17 cellular contexts compared by ENCODE assay signal in the genomic region with DNA sequence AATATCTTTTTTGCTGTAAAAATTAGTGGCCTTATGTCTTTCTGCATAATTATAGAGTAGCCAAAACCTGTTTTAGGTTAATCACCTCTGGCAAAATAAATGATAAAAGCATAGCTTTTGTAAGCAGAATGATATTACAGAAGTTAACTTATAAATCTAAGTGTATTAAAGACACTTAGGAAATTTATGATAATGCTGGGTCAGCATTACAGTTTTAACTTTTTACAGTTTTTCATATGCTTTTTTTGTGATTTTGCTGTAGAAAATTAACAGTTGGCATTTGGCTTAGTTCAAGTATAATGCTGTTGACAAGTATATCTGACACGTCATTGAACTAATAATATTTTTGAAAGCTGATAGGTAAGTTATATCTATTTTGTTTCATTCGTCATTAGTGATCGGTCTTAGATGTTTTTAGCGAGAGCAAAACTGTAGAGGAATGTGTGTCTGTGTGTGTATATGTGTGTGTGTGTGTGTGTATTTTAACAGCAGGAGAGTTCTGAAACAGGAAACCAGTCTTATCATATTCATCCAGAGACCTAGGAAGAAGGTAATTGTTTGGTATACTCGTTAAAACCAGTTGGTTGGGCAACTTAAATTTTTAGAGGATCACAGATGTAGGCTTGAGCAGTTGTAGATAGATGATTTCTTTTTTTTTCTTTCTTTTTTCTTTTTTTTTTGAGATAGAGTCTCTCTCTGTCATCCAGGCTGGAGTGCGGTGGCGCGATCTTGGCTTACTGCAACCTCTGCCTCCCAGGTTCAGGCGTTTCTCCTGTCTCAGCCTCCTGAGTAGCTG. TPM values are rescaled to one million over a fixed set of nuclear protein-coding genes. Genes with fewer than 3 reads are reported as not detected.
A peak's percentile ranks its signal among the peaks of the same experiment; 100 is the strongest.
DNase-seq lines count a peak whose midpoint lies in the region; ATAC-seq and TF ChIP-seq lines count a peak whose summit lies in the region.
"Had no signal": no experiment of that assay in that cellular context is flagged by ENCODE, and none has a peak within 500 bp of the region (broad histone marks: within the 10 kb centered on the region; RNA-seq: fewer than 3 reads in every experiment).

No MANE protein-coding gene starts in this region.

- H3K4me3 ChIP-seq in psoas muscle = peak overlapping the region; percentile 5
- H3K4me3 ChIP-seq: lower lobe of right lung, skin epidermis had no signal

- peak; percentile 14 for DNase-seq in NCI-H146 (lab: John Stamatoyannopoulos, UW)
- DNase-seq in NCI-H146 treated with DMSO at 0.1 percent for 48 hours (lab: John Stamatoyannopoulos, UW; ENCODE audit: unreplicated experiment) = no peak
- peak; percentile 93 for DNase-seq in OCI-M1 (lab: John Stamatoyannopoulos, UW)
- peak; percentile 44 to 45 for DNase-seq in dermis microvascular lymphatic vessel endothelial cell (ENCODE audit: low read depth in 2 of 2)
- no peak for DNase-seq in psoas muscle
- no peak for DNase-seq in SIG-M5 treated with dmso at 0.1 percent for 504 hours (lab: John Stamatoyannopoulos, UW; ENCODE audit: unreplicated experiment)
- DNase-seq: 8988T; activated naive CD4-positive, alpha-beta T cell treated with anti-CD3 and anti-CD28 coated beads, Interleukin-2, amount 50 U/mL, for 16 hours; Caco-2; cerebellar nuclear complex; hypothalamus; lower lobe of right lung; NCI-H1930; SHP77 treated with DMSO at 0.1 percent for 48 hours had no signal

- H3K27me3 ChIP-seq in psoas muscle (ENCODE audit: insufficient read depth in 3 of 3, low read length in 2 of 3) = no peaks in the 10 kb centered on the region

- ATAC-seq in psoas muscle (peak in 1 of 4 donors; percentile 31), HG03025 (IDR thresholded peaks at IDR 0.05; ENCODE audit: low FRiP score, unreplicated experiment) (no peak), HG03442 (IDR thresholded peaks at IDR 0.05; ENCODE audit: unreplicated experiment) (no peak)
- ATAC-seq: lower lobe of right lung had no signal

- peaks cover 60% of the 10 kb centered on the region for H3K4me1 ChIP-seq in psoas muscle
- H3K4me1 ChIP-seq: Caco-2 had no signal

- no peak for TF ChIP-seq CTCF in psoas muscle (IDR thresholded peaks at IDR 0.05)

- intact Hi-C loops in psoas muscle (cut with DNase I) = no loop called here

- peaks cover 0 to 5% of the 10 kb centered on the region in 2 donors for H3K36me3 ChIP-seq in psoas muscle (ENCODE audit: insufficient read depth in 1 of 2, low read depth in 1 of 2)

- WGBS in psoas muscle, 3 donors = 51 to 71% (median 54%) methylated on average over 9 of the region's 9 CpGs

- no peak overlapping the region for H3K27ac ChIP-seq in psoas muscle
- H3K27ac ChIP-seq: lower lobe of right lung, skin epidermis had no signal

- no peaks in the 10 kb centered on the region for H3K9me3 ChIP-seq in psoas muscle
- H3K9me3 ChIP-seq: Caco-2, lower lobe of right lung had no signal

RNA-seq across cellular contexts. Expression of a gene that starts 15.4 kb away (rescaled TPM):
- total RNA-seq in dermis microvascular lymphatic vessel endothelial cell (72.5 and 82.6 TPM in 2 replicates), psoas muscle (10 to 100 TPM; 29.8 to 51.9 (median 42.4) TPM)
- polyA plus RNA-seq in psoas muscle = 10 to 100 TPM; 13.7 to 28.3 (median 14.6) TPM

RNA-seq across cellular contexts. Expression of a gene that starts 15.5 kb away (rescaled TPM):
- 0.13 and 0.26 TPM in 2 replicates for total RNA-seq in dermis microvascular lymphatic vessel endothelial cell
- under 1 TPM; 0.22 to 0.43 (median 0.35) TPM for total RNA-seq in psoas muscle
- under 1 TPM; 0.07 to 0.96 (median 0.14) TPM for polyA plus RNA-seq in psoas muscle

Comparison
In these comparisons a context has a peak if more than half of its experiments do, and no peak if none do; other contexts are left out.
1. DNase-seq: peak in NCI-H146 (single experiment), OCI-M1 (single experiment) and dermis microvascular lymphatic vessel endothelial cell (2 of 2); none in NCI-H146 treated with DMSO at 0.1 percent for 48 hours (single experiment), psoas muscle (0 of 2) and SIG-M5 treated with dmso at 0.1 percent for 504 hours (single experiment).